ENCODE assay signal across 8 cellular contexts in the genomic region with DNA sequence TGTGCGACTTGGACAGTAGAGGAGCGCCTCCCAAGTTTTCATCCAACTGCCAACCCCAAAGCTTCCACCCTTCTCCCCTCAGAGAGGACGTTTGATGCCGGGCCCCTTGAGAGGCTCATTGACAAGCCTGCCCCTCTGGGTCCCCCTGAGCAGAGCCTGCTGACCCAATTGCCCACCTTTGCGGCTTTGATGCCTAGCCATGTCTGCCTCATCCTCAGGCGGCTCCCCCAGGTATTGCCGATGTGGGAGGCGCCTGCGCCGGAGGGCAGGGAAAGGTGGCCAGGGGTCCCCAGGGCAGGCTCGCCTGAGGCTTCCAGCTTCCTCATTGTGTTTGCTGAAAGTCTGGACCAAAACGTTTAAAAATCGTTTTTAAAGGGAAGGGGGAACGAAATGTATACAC. TPM values are rescaled to one million over a fixed set of nuclear protein-coding genes. Genes with fewer than 3 reads are reported as not detected.
A peak's percentile ranks its signal among the peaks of the same experiment; 100 is the strongest.
DNase-seq lines count a peak whose midpoint lies in the region; ATAC-seq and TF ChIP-seq lines count a peak whose summit lies in the region.

No MANE protein-coding gene starts in this region.

- in situ Hi-C loops in brain microvascular endothelial cell (cut with HindIII; ENCODE audit: low pct_ligation_motif_present, low sequenced_read_pairs), result no loop called here

- peaks cover 16% of the 10 kb centered on the region for H3K36me3 ChIP-seq in right atrium auricular region
- H3K36me3 ChIP-seq in brain microvascular endothelial cell (replicated peaks), result peaks cover 14% of the 10 kb centered on the region

- H3K27me3 ChIP-seq in right atrium auricular region (no peaks in the 10 kb centered on the region), brain microvascular endothelial cell (replicated peaks) (no peaks in the 10 kb centered on the region), mononuclear cell (ENCODE audit: insufficient read depth, low read length) (no peaks in the 10 kb centered on the region)

- H3K27ac ChIP-seq in right atrium auricular region (peak overlapping the region in 1 of 2 donors; percentile 81), brain microvascular endothelial cell (no peak overlapping the region)

- H3K4me3 ChIP-seq in right atrium auricular region, result peak overlapping the region; percentile 79 to 93
- H3K4me3 ChIP-seq in brain microvascular endothelial cell (ENCODE audit: low read depth, low read length), result peak overlapping the region; percentile 75
- H3K4me3 ChIP-seq in mononuclear cell (ENCODE audit: low read length), result peak overlapping the region; percentile 80

- H3K9me3 ChIP-seq in right atrium auricular region (no peaks in the 10 kb centered on the region), mononuclear cell (ENCODE audit: low read depth, low read length) (no peaks in the 10 kb centered on the region)

- no peak for DNase-seq in right atrium auricular region (ENCODE audit: low spot score)
- DNase-seq in Right ventricle myocardium superior, result no peak
- DNase-seq in brain microvascular endothelial cell, result no peak
- DNase-seq in SKM-1 (lab: John Stamatoyannopoulos, UW; ENCODE audit: unreplicated experiment), result no peak
- no peak for DNase-seq in dermis blood vessel endothelial cell

- ATAC-seq in Right ventricle myocardium superior (ENCODE audit: poor library complexity) (no peak), HG03520 (IDR thresholded peaks at IDR 0.05; ENCODE audit: unreplicated experiment) (no peak), HG03095 (IDR thresholded peaks at IDR 0.05; ENCODE audit: unreplicated experiment) (no peak)

- TF ChIP-seq CTCF in right atrium auricular region (IDR thresholded peaks at IDR 0.05), result no peak
- TF ChIP-seq CTCF in brain microvascular endothelial cell (IDR thresholded peaks at IDR 0.05; ENCODE audit: low read depth, low read length, missing control alignments), result no peak

- H3K4me1 ChIP-seq in right atrium auricular region (peaks cover 0 to 17% of the 10 kb centered on the region in 2 donors), mononuclear cell (ENCODE audit: insufficient read depth, low read length) (peaks cover 11% of the 10 kb centered on the region)

- intact Hi-C loops in Right ventricle myocardium superior (cut with DNase I), result loop anchor here (5.0 kb wide), 1 partner anchor 95 kb away; the partner anchor contains the start of gene SPTAN1

RNA-seq across cellular contexts. Expression of gene ODF2, which starts 1.4 kb away (rescaled TPM):
- total RNA-seq in right atrium auricular region (10 to 100 TPM in 1 of 2 donors, 1 to 10 TPM in 1; 9.7 to 12.1 TPM), Right ventricle myocardium superior (12.0 TPM), mononuclear cell (18.1 TPM), dermis blood vessel endothelial cell (44.2 and 55.7 TPM in 2 replicates)

RNA-seq across cellular contexts. Expression of gene CERCAM, which starts 36.5 kb away (rescaled TPM):
- total RNA-seq in right atrium auricular region (10 to 100 TPM; 13.3 to 15.8 TPM), Right ventricle myocardium superior (7.2 TPM), mononuclear cell (1.8 TPM), dermis blood vessel endothelial cell (25.4 and 32.9 TPM in 2 replicates)

RNA-seq across cellular contexts. Expression of gene GLE1, which starts 47.3 kb away (rescaled TPM):
- total RNA-seq in right atrium auricular region (10 to 100 TPM; 14.4 to 18.1 TPM), Right ventricle myocardium superior (18.7 TPM), mononuclear cell (12.7 TPM), dermis blood vessel endothelial cell (19.4 and 34.2 TPM in 2 replicates)
